ENCODE assay signal across 1 cellular context in genomic region chr10:101818958-101819633, GRCh38.
A peak's percentile ranks its signal among the peaks of the same experiment; 100 is the strongest.
TF ChIP-seq lines count a peak whose summit lies in the region.

No MANE protein-coding gene starts in this region.

TF ChIP-seq in A549, 52 proteins besides CTCF, POLR2A, EP300 and RAD21 (continued from another document):
- no peak for TF ChIP-seq E2F6 (IDR thresholded peaks at IDR 0.05; ENCODE audit: borderline replicate concordance, low read depth)
- TF ChIP-seq KDM1A (IDR thresholded peaks at IDR 0.05; ENCODE audit: low read depth), result no peak
- 0 out of 2 replicates have a peak, but pooled peaks have one; percentile 54 for TF ChIP-seq TP53 (CRISPR knock-in tag; IDR thresholded peaks at IDR 0.05)
- 0 out of 2 replicates have a peak, but pooled peaks have one; percentile 37 for TF ChIP-seq MAX (IDR thresholded peaks at IDR 0.05)
